23 cellular contexts compared by ENCODE assay signal in the genomic region with DNA sequence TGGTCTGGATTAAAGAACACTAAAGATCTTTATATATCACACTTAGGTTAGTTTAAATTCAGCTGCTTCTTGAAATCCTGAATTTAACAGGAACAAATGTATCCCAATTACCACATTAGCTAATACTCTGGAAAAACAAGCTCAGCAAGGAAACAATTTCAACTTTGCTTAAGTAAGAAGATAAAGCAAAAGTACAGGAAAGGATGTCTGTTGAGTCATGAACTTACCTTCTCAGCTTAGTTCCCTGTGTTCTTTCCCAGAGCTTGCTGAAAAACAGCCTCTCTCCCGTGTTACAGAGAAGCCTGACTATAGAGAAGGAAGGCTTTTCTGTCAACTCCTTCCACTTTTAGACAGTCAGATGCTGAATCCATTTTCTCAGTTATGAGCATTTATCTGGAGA.
"Had no signal": no experiment of that assay in that cellular context is flagged by ENCODE, and none has a peak within 500 bp of the region (broad histone marks: within the 10 kb centered on the region; RNA-seq: fewer than 3 reads in every experiment).

No MANE protein-coding gene starts in this region.

- ATAC-seq: foreskin keratinocyte; left colon; naive thymus-derived CD4-positive, alpha-beta T cell; right lobe of liver; stimulated activated memory B cell treated with anti-CD40 and anti-IgM and Interleukin-4, amounts not matched to agents 10 μg/mL and 1 μg/mL and 100 μg/mL, for 72 hours had no signal

- H3K27ac ChIP-seq: colonic mucosa, foreskin keratinocyte, hepatocyte, parathyroid adenoma, prostate gland, right lobe of liver, spleen, tibial artery, upper lobe of left lung, uterus had no signal

- H3K36me3 ChIP-seq: colonic mucosa, esophagus squamous epithelium, prostate gland, right lobe of liver, spleen, tibial artery, upper lobe of left lung, uterus had no signal

- H3K9me3 ChIP-seq: colonic mucosa, esophagus squamous epithelium, prostate gland, right lobe of liver, tibial artery, upper lobe of left lung, uterus had no signal

- DNase-seq: colonic mucosa; effector CD4-positive, alpha-beta T cell; endodermal cell; esophagus squamous epithelium; head of caudate nucleus; left colon; mesendoderm; naive thymus-derived CD4-positive, alpha-beta T cell; nephron progenitor cell; retina; right lobe of liver; spleen; stimulated activated CD4-positive, alpha-beta T cell treated with anti-CD3 and anti-CD28 coated beads, Interleukin-15, amount 100 ng/mL, for 24 hours; stimulated activated CD4-positive, alpha-beta T cell treated with anti-CD3 and anti-CD28 coated beads, Interleukin-1b, Interleukin-23, amount 100 ng/mL, for 48 hours; stimulated activated CD4-positive, alpha-beta T cell treated with anti-CD3 and anti-CD28 coated beads, Interleukin-4, amount 100 ng/mL, for 24 hours; tibial artery; upper lobe of left lung; uterus had no signal

- H3K27me3 ChIP-seq: colonic mucosa, esophagus squamous epithelium, foreskin keratinocyte, hepatocyte, right lobe of liver, spleen, tibial artery, upper lobe of left lung, uterus had no signal

- H3K4me1 ChIP-seq: colonic mucosa, foreskin keratinocyte, parathyroid adenoma, prostate gland, right lobe of liver, spleen, tibial artery, upper lobe of left lung, uterus had no signal

- H3K4me3 ChIP-seq: colonic mucosa, esophagus squamous epithelium, hepatocyte, prostate gland, right lobe of liver, spleen, tibial artery, upper lobe of left lung, uterus had no signal
